Comparison of ENCODE assay signal across 8 cellular contexts in the genomic region with DNA sequence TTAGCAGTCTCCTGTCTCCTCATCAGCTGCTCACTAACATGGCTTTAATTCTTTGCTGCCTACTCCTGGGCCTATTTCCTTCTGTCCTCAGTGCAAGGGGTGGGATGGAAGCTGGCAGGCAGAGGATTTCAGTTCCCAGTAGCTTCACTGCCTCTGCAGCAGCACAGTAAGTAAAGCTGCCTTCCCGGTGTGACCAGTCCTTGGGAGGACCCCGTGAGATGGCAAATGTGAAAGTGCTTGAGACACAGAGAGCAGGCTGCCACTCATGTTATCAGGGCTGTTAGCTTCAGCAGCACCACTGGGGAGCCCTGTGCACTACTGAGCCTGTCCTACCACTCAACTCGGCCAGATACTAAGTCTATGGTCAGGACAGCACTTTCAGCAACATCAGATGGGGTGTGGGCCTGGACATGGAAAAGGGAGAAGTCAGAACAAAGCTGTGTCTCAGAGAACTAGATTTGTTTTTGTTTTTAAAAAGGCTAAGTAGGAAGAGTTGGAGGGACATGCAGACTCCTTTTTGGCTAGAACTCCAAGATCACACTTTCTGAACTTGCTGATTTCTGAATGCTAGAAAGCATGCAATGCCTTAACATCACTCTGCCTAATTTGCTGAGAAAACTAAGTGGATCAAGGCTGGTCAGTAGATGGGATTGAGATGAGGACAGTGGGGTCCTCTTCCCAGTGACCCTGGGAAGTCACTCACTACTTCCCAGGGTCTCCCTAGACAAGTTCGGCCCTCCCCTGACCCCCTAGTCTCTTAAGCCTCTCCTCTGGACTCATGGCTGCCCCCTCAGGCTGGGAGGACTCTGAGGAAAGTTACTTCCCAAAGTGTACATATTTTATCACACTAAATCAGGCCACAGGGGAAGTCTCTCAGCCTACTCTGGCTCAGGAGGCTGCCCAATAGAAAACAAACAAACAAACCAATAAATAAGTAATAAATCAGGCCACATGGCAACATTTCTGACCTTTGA. TPM values are rescaled to one million over a fixed set of nuclear protein-coding genes. Genes with fewer than 3 reads are reported as not detected.
DNase-seq lines count a peak whose midpoint lies in the region; ATAC-seq and TF ChIP-seq lines count a peak whose summit lies in the region.

No MANE protein-coding gene starts in this region.

- no peaks in the 10 kb centered on the region for H3K27me3 Mint-ChIP-seq in activated CD8-positive, alpha-beta memory T cell treated with anti-CD3 and anti-CD28 coated beads, Interleukin-2, amount 10 ng/mL, durations not matched to agents 7 days and 5 days
- no peaks in the 10 kb centered on the region for H3K27me3 Mint-ChIP-seq in neural crest cell (ENCODE audit: low read depth)

- peaks cover 24% of the 10 kb centered on the region for H3K4me1 Mint-ChIP-seq in activated CD8-positive, alpha-beta memory T cell treated with anti-CD3 and anti-CD28 coated beads, Interleukin-2, amount 10 ng/mL, durations not matched to agents 7 days and 5 days
- H3K4me1 Mint-ChIP-seq in neural crest cell, result peaks cover 38% of the 10 kb centered on the region

- ATAC-seq in activated CD4-positive, CD25-positive, alpha-beta regulatory T cell treated with anti-CD3 and anti-CD28 coated beads, Interleukin-2, amount 50 U/mL, for 24 hours, result peak; percentile 42 to 48
- peak; percentile 52 for ATAC-seq in activated CD8-positive, alpha-beta memory T cell treated with anti-CD3 and anti-CD28 coated beads, Interleukin-2, amount 10 ng/mL, durations not matched to agents 7 days and 5 days
- ATAC-seq in HG03460 (IDR thresholded peaks at IDR 0.05; ENCODE audit: unreplicated experiment), result no peak

- H3K27ac Mint-ChIP-seq in activated CD8-positive, alpha-beta memory T cell treated with anti-CD3 and anti-CD28 coated beads, Interleukin-2, amount 10 ng/mL, durations not matched to agents 7 days and 5 days, result peak overlapping the region; percentile 78
- peak overlapping the region; percentile 78 for H3K27ac Mint-ChIP-seq in neural crest cell (ENCODE audit: unreplicated experiment)

- H3K4me3 ChIP-seq in fibroblast of the aortic adventitia (ENCODE audit: low read depth, low read length), result peak overlapping the region; percentile 75

- no peak for DNase-seq in activated CD4-positive, CD25-positive, alpha-beta regulatory T cell (lab: John Stamatoyannopoulos, UW)
- DNase-seq in Kasumi-1 (lab: John Stamatoyannopoulos, UW), result peak; percentile 71 to 75
- DNase-seq in activated CD8-positive, alpha-beta memory T cell treated with anti-CD3 and anti-CD28 coated beads, Interleukin-2, amount 10 ng/mL, durations not matched to agents 7 days and 5 days, result peak; percentile 55
- DNase-seq in fibroblast of the aortic adventitia (ENCODE audit: low read depth), result peak; percentile 34
- no peak for DNase-seq in neural crest cell (ENCODE audit: low read depth, low spot score)
- DNase-seq in DMS153 (lab: John Stamatoyannopoulos, UW), result no peak

- CTCF ChIA-PET in activated CD8-positive, alpha-beta memory T cell treated with anti-CD3 and anti-CD28 coated beads, Interleukin-2, amount 10 ng/mL, durations not matched to agents 7 days and 5 days (lab: Charles Lee), result interaction anchor here (1.4 to 4.0 kb wide), 5 partner anchors 30 to 227 kb away, joined by 3 to 31 read pairs (median 6); a partner anchor contains a TSS

- H3K4me3 Mint-ChIP-seq in activated CD8-positive, alpha-beta memory T cell treated with anti-CD3 and anti-CD28 coated beads, Interleukin-2, amount 10 ng/mL, durations not matched to agents 7 days and 5 days, result peak overlapping the region; percentile 84
- H3K4me3 Mint-ChIP-seq in neural crest cell, result peak overlapping the region; percentile 85

- TF ChIP-seq CTCF in fibroblast of the aortic adventitia (IDR thresholded peaks at IDR 0.05; ENCODE audit: insufficient read depth, low read length) (peak; percentile 19), neural crest cell (conservative IDR thresholded peaks at IDR 0.05) (peak; percentile 46)

- no peaks in the 10 kb centered on the region for H3K9me3 Mint-ChIP-seq in activated CD8-positive, alpha-beta memory T cell treated with anti-CD3 and anti-CD28 coated beads, Interleukin-2, amount 10 ng/mL, durations not matched to agents 7 days and 5 days (ENCODE audit: low read depth)
- H3K9me3 Mint-ChIP-seq in neural crest cell, result peaks cover 3% of the 10 kb centered on the region

- peaks cover 2% of the 10 kb centered on the region for H3K36me3 Mint-ChIP-seq in activated CD8-positive, alpha-beta memory T cell treated with anti-CD3 and anti-CD28 coated beads, Interleukin-2, amount 10 ng/mL, durations not matched to agents 7 days and 5 days
- H3K36me3 Mint-ChIP-seq in neural crest cell (ENCODE audit: low read depth), result no peaks in the 10 kb centered on the region

RNA-seq across cellular contexts. Expression of a gene that starts 1.1 kb away (rescaled TPM):
- 10 to 100 TPM; 34.6 to 49.4 TPM for total RNA-seq in activated CD8-positive, alpha-beta memory T cell treated with anti-CD3 and anti-CD28 coated beads, Interleukin-2, amount 10 ng/mL, durations not matched to agents 7 days and 5 days
- 15.7 and 273 TPM in 2 replicates for total RNA-seq in fibroblast of the aortic adventitia (ENCODE audit: low replicate concordance)
- total RNA-seq in neural crest cell, result 31.5 and 34.5 TPM in 2 replicates

RNA-seq across cellular contexts. Expression of a gene that starts 29.8 kb away (rescaled TPM):
- total RNA-seq in activated CD8-positive, alpha-beta memory T cell treated with anti-CD3 and anti-CD28 coated beads, Interleukin-2, amount 10 ng/mL, durations not matched to agents 7 days and 5 days, result 10 to 100 TPM; 71.5 to 82.6 TPM
- total RNA-seq in fibroblast of the aortic adventitia (ENCODE audit: low replicate concordance), result 60.3 and 126 TPM in 2 replicates
- total RNA-seq in neural crest cell, result 92.3 and 92.7 TPM in 2 replicates

RNA-seq across cellular contexts. Expression of a gene that starts 41.6 kb away (rescaled TPM):
- not detected for total RNA-seq in activated CD8-positive, alpha-beta memory T cell treated with anti-CD3 and anti-CD28 coated beads, Interleukin-2, amount 10 ng/mL, durations not matched to agents 7 days and 5 days
- total RNA-seq in fibroblast of the aortic adventitia (ENCODE audit: low replicate concordance) (not detected in 2 replicates), neural crest cell (0.19 and 0.27 TPM in 2 replicates)

RNA-seq across cellular contexts. Expression of a gene that starts 51.6 kb away (rescaled TPM):
- 10 to 100 TPM; 30.3 to 33.2 TPM for total RNA-seq in activated CD8-positive, alpha-beta memory T cell treated with anti-CD3 and anti-CD28 coated beads, Interleukin-2, amount 10 ng/mL, durations not matched to agents 7 days and 5 days
- total RNA-seq in fibroblast of the aortic adventitia (ENCODE audit: low replicate concordance) (25.8 and 35.4 TPM in 2 replicates), neural crest cell (42.4 and 42.9 TPM in 2 replicates)

RNA-seq across cellular contexts. Expression of a gene that starts 54.1 kb away (rescaled TPM):
- total RNA-seq in activated CD8-positive, alpha-beta memory T cell treated with anti-CD3 and anti-CD28 coated beads, Interleukin-2, amount 10 ng/mL, durations not matched to agents 7 days and 5 days, result 10 to 100 TPM; 34.0 to 40.8 TPM
- 9.1 TPM in 1 of 2 replicates, not detected in the other for total RNA-seq in fibroblast of the aortic adventitia (ENCODE audit: low replicate concordance)
- 25.5 and 31.4 TPM in 2 replicates for total RNA-seq in neural crest cell

Comparison
In these comparisons a context has a peak if more than half of its experiments do, and no peak if none do; other contexts are left out.
1. DNase-seq: peak in Kasumi-1 (2 of 2), activated CD8-positive, alpha-beta memory T cell treated with anti-CD3 and anti-CD28 coated beads, Interleukin-2, amount 10 ng/mL, durations not matched to agents 7 days and 5 days (single experiment) and fibroblast of the aortic adventitia (single experiment); none in activated CD4-positive, CD25-positive, alpha-beta regulatory T cell (0 of 4), neural crest cell (single experiment) and DMS153 (single experiment).